ENCODE assay signal across 9 cellular contexts in the genomic region with DNA sequence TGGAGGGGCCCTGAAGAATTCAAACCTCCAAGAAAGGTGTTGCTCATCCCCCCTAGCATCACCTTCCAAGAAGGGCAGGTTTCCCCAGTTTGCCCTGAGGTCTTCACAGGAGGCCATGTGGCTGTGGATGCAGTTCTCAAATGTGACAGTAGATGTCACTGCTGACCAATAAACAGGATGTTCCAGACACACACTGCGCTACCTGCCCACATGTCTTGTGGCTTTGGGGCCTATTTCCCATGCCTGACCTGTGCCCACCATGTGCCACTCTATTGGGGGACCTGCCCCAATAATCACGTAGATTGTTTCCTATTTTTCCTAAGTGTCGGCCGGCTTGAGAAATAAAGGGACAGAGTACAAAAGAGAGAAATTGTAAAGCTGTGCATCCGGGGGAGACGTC. TPM values are rescaled to one million over a fixed set of nuclear protein-coding genes. Genes with fewer than 3 reads are reported as not detected.
DNase-seq lines count a peak whose midpoint lies in the region; ATAC-seq and TF ChIP-seq lines count a peak whose summit lies in the region.
"Had no signal": no experiment of that assay in that cellular context is flagged by ENCODE, and none has a peak within 500 bp of the region (broad histone marks: within the 10 kb centered on the region; RNA-seq: fewer than 3 reads in every experiment).

No MANE protein-coding gene starts in this region.

- peak; percentile 80 for TF ChIP-seq CTCF in GM12874 (IDR thresholded peaks at IDR 0.05; ENCODE audit: insufficient read depth, low read depth, low read length)

- H3K27ac Mint-ChIP-seq in activated naive CD4-positive, alpha-beta T cell treated with anti-CD3 and anti-CD28 coated beads, Interleukin-2, amount 50 U/mL, for 72 hours: no peak overlapping the region

- no peaks in the 10 kb centered on the region for H3K36me3 Mint-ChIP-seq in activated naive CD4-positive, alpha-beta T cell treated with anti-CD3 and anti-CD28 coated beads, Interleukin-2, amount 50 U/mL, for 72 hours

- ATAC-seq in activated naive CD4-positive, alpha-beta T cell treated with anti-CD3 and anti-CD28 coated beads, Interleukin-2, amount 50 U/mL, for 72 hours: peak; percentile 77 to 90
- ATAC-seq in HG03108 (IDR thresholded peaks at IDR 0.05; ENCODE audit: unreplicated experiment) (no peak), HG02870 (IDR thresholded peaks at IDR 0.05; ENCODE audit: unreplicated experiment) (no peak)

- no peaks in the 10 kb centered on the region for H3K9me3 Mint-ChIP-seq in activated naive CD4-positive, alpha-beta T cell treated with anti-CD3 and anti-CD28 coated beads, Interleukin-2, amount 50 U/mL, for 72 hours

- DNase-seq in NCI-H1092 treated with DMSO at 0.1 percent for 48 hours (lab: John Stamatoyannopoulos, UW): peak; percentile 33
- DNase-seq in activated naive CD4-positive, alpha-beta T cell treated with anti-CD3 and anti-CD28 coated beads, Interleukin-2, amount 50 U/mL, for 72 hours (ENCODE audit: low spot score in 2 of 2): peak in 1 of 2 donors; percentile 69
- peak; percentile 6 for DNase-seq in middle frontal gyrus (ENCODE audit: extremely low spot score, low spot score)
- no peak for DNase-seq in AML-193 (lab: John Stamatoyannopoulos, UW)
- no peak for DNase-seq in SKM-1 treated with dmso at 0.1 percent for 144 hours (lab: John Stamatoyannopoulos, UW; ENCODE audit: unreplicated experiment)

RNA-seq across cellular contexts. Expression of a gene that starts 4.5 kb away (rescaled TPM):
- under 1 TPM in 1 of 2 donors, not detected in 1; 0.75 TPM for total RNA-seq in activated naive CD4-positive, alpha-beta T cell treated with anti-CD3 and anti-CD28 coated beads, Interleukin-2, amount 50 U/mL, for 72 hours

RNA-seq across cellular contexts. Expression of a gene that starts 10.2 kb away (rescaled TPM):
- total RNA-seq in activated naive CD4-positive, alpha-beta T cell treated with anti-CD3 and anti-CD28 coated beads, Interleukin-2, amount 50 U/mL, for 72 hours: 100 to 1,000 TPM; 144 to 145 TPM

RNA-seq across cellular contexts. Expression of a gene that starts 17.7 kb away (rescaled TPM):
- 1 to 10 TPM; 1.9 to 2.8 TPM for total RNA-seq in activated naive CD4-positive, alpha-beta T cell treated with anti-CD3 and anti-CD28 coated beads, Interleukin-2, amount 50 U/mL, for 72 hours

RNA-seq across cellular contexts. Expression of a gene that starts 20.8 kb away (rescaled TPM):
- total RNA-seq in activated naive CD4-positive, alpha-beta T cell treated with anti-CD3 and anti-CD28 coated beads, Interleukin-2, amount 50 U/mL, for 72 hours: not detected
- total RNA-seq: HT1080 had no signal

RNA-seq across cellular contexts. Expression of a gene that starts 23.4 kb away (rescaled TPM):
- under 1 TPM in 1 of 2 donors, not detected in 1; 0.39 TPM for total RNA-seq in activated naive CD4-positive, alpha-beta T cell treated with anti-CD3 and anti-CD28 coated beads, Interleukin-2, amount 50 U/mL, for 72 hours

Comparison
In these comparisons a context has a peak if more than half of its experiments do, and no peak if none do; other contexts are left out.
1. DNase-seq: peak in NCI-H1092 treated with DMSO at 0.1 percent for 48 hours (single experiment) and middle frontal gyrus (single experiment); none in AML-193 (0 of 2) and SKM-1 treated with dmso at 0.1 percent for 144 hours (single experiment).
2. ATAC-seq: peak in activated naive CD4-positive, alpha-beta T cell treated with anti-CD3 and anti-CD28 coated beads, Interleukin-2, amount 50 U/mL, for 72 hours (2 of 2); none in HG03108 (single experiment) and HG02870 (single experiment).